ENCODE assay signal across 8 cellular contexts in the genomic region with DNA sequence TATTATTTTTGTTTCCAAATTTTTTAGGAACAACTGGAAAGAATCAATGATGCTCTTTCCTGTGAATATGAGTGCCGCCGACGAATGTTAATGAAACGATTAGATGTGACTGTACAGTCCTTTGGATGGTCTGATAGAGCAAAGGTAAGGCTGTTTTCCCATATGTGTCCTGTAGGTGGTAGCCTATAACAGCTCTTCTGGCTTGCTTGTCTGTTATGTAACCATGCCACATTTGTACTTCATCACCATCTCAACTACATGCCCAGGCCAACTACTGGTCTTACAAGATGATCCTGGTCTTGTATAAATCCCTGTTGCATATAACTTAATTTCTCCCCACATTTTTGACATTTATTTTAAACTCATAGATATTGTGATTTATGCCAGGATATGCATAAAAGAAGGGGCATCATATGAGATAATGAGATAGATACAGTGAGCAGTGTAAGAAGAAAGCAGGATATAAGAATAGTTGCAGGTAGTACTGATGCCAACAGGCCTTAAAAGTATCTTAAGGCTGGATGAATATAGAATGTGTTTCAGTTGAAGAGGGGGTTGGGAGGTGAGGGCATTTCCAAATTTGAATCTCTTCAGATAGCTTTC. TPM values are rescaled to one million over a fixed set of nuclear protein-coding genes. Genes with fewer than 3 reads are reported as not detected.
DNase-seq lines count a peak whose midpoint lies in the region; TF ChIP-seq lines count a peak whose summit lies in the region.

No MANE protein-coding gene starts in this region.

- DNase-seq in A172 (ENCODE audit: low spot score) (peak; percentile 63), ELR (ENCODE audit: low read depth) (peak; percentile 63), GM23248 (peak; percentile 82), RPMI7951 (ENCODE audit: low read depth) (peak; percentile 63), cerebellar cortex (ENCODE audit: low spot score) (peak; percentile 94), left kidney (ENCODE audit: low read depth, low spot score) (peak; percentile 82), tibial artery (no peak)
- DNase-seq in Jurkat, Clone E6-1 (ENCODE audit: low read depth, low spot score) = peak; percentile 61

- intact Hi-C loops in tibial artery (cut with DNase I; ENCODE audit: low total_unique reads) = loop anchor here (5.0 kb wide), 1 partner anchor 213 kb away; no protein-coding TSS in a partner anchor

- H3K27ac ChIP-seq in GM23248 = no peak overlapping the region
- H3K27ac ChIP-seq in tibial artery = no peak overlapping the region

- H3K36me3 ChIP-seq in GM23248 (ENCODE audit: low read depth) = peaks cover 18% of the 10 kb centered on the region
- H3K36me3 ChIP-seq in tibial artery = peaks cover 16 to 56% (median 31%) of the 10 kb centered on the region in 3 donors

- no peaks in the 10 kb centered on the region for H3K9me2 ChIP-seq in GM23248 (ENCODE audit: insufficient read depth)

- H2AFZ ChIP-seq in GM23248 = no peak overlapping the region

- H3K9me3 ChIP-seq in GM23248 (ENCODE audit: low read depth) (no peaks in the 10 kb centered on the region), tibial artery (no peaks in the 10 kb centered on the region)

- H3K27me3 ChIP-seq in GM23248 (replicated peaks; ENCODE audit: insufficient read depth) = no peaks in the 10 kb centered on the region
- no peaks in the 10 kb centered on the region for H3K27me3 ChIP-seq in tibial artery

- H3K9ac ChIP-seq in GM23248 = no peak overlapping the region

- H4K20me1 ChIP-seq in GM23248 (ENCODE audit: insufficient read depth) = no peaks in the 10 kb centered on the region

- H3K79me2 ChIP-seq in GM23248 (ENCODE audit: insufficient read depth) = 0 out of 2 replicates have a peak, but pooled peaks cover 3% of the 10 kb centered on the region

- in situ Hi-C loops in GM23248 (cut with MboI) = no loop called here

- 78 to 84% methylated on average over 4 of the region's 4 CpGs for WGBS in GM23248 (ENCODE audit: low coverage in 1 of 2, low lambda C conversion rate in 2 of 2, missing lambda C conversion rate in 2 of 2), 2 experiments

- H3K4me1 ChIP-seq in GM23248 (ENCODE audit: insufficient read depth) = peaks cover 5% of the 10 kb centered on the region
- no peaks in the 10 kb centered on the region for H3K4me1 ChIP-seq in tibial artery

- H3F3A ChIP-seq in GM23248 (ENCODE audit: insufficient read depth) = peaks cover 8% of the 10 kb centered on the region; the same call in 1 of the 2 replicates

- H3K4me3 ChIP-seq in GM23248 (no peak overlapping the region), tibial artery (no peak overlapping the region)
- H3K4me3 ChIP-seq in Jurkat, Clone E6-1 (ENCODE audit: low read length) = no peak overlapping the region

- H3K4me2 ChIP-seq in GM23248 (ENCODE audit: unreplicated experiment) = no peak overlapping the region

- TF ChIP-seq CTCF in tibial artery (IDR thresholded peaks at IDR 0.05) = peak; percentile 54 to 70

RNA-seq across cellular contexts. Expression of a gene that starts 20.3 kb away (rescaled TPM):
- 4.5 and 5.1 TPM in 2 replicates for total RNA-seq in A172 (2014; rRNA removed; shearing (Covaris generic))
- 4.2 and 4.7 TPM in 2 replicates for total RNA-seq in GM23248 (2014; rRNA removed; shearing (Covaris generic))
- polyA plus RNA-seq in GM23248 (2016; fragmentation: Nextera tagmentation; extraction: Ambion mirVana) = 1.7 and 1.8 TPM in 2 replicates
- 37.6 TPM for polyA plus RNA-seq in Jurkat, Clone E6-1 (2012; ENCODE audit: insufficient read depth, insufficient read length)
- total RNA-seq in RPMI7951 (2014; rRNA removed; shearing (Covaris generic)) = 11.7 and 13.0 TPM in 2 replicates

Comparison
In these comparisons a context has a peak if more than half of its experiments do, and no peak if none do; other contexts are left out.
1. DNase-seq: peak in A172 (single experiment), ELR (single experiment), GM23248 (single experiment), Jurkat, Clone E6-1 (single experiment), RPMI7951 (single experiment), cerebellar cortex (single experiment) and left kidney (single experiment); none in tibial artery (0 of 2).